ENCODE assay signal across 14 cellular contexts in genomic region chr10:93600446-93600860, GRCh38. TPM values are rescaled to one million over a fixed set of nuclear protein-coding genes. Genes with fewer than 3 reads are reported as not detected.
A peak's percentile ranks its signal among the peaks of the same experiment; 100 is the strongest.
DNase-seq lines count a peak whose midpoint lies in the region; ATAC-seq and TF ChIP-seq lines count a peak whose summit lies in the region.
"Had no signal": no experiment of that assay in that cellular context is flagged by ENCODE, and none has a peak within 500 bp of the region (broad histone marks: within the 10 kb centered on the region; RNA-seq: fewer than 3 reads in every experiment).

No MANE protein-coding gene starts in this region.

- POLR2A ChIA-PET in activated CD8-positive, alpha-beta T cell treated with anti-CD3 and anti-CD28 coated beads for 36 hours (lab: Charles Lee), result no interaction called here

- H3K4me1 ChIP-seq in HUES64 (ENCODE audit: insufficient read depth, low read length) (no peaks in the 10 kb centered on the region; the same call in 1 of the 2 replicates), lower lobe of right lung (peaks cover 8% of the 10 kb centered on the region), smooth muscle cell (ENCODE audit: low read depth) (peaks cover 14% of the 10 kb centered on the region)

- no peak overlapping the region for H3K27ac ChIP-seq in HUES64 (ENCODE audit: low read depth, low read length)
- no peak overlapping the region for H3K27ac ChIP-seq in lower lobe of right lung
- no peak overlapping the region for H3K27ac ChIP-seq in smooth muscle cell (ENCODE audit: low read depth)

- ATAC-seq in lower lobe of right lung (peak; percentile 16 to 50), GM19452 (IDR thresholded peaks at IDR 0.05; ENCODE audit: unreplicated experiment) (no peak)
- ATAC-seq in activated CD8-positive, alpha-beta T cell treated with anti-CD3 and anti-CD28 coated beads for 36 hours, result no peak
- ATAC-seq: activated T-cell treated with anti-CD3 and anti-CD28 coated beads, Interleukin-2, amount 50 U/mL, for 72 hours had no signal

- no peak overlapping the region for H3K4me3 Mint-ChIP-seq in activated CD8-positive, alpha-beta T cell treated with anti-CD3 and anti-CD28 coated beads for 36 hours
- H3K4me3 Mint-ChIP-seq: central memory CD8-positive, alpha-beta T cell had no signal

- H3K36me3 ChIP-seq in HUES64 (ENCODE audit: insufficient read depth, low read length), result no peaks in the 10 kb centered on the region
- H3K36me3 ChIP-seq in lower lobe of right lung, result no peaks in the 10 kb centered on the region
- no peaks in the 10 kb centered on the region for H3K36me3 ChIP-seq in smooth muscle cell (ENCODE audit: low read depth)

- H3K9me3 Mint-ChIP-seq in activated CD8-positive, alpha-beta T cell treated with anti-CD3 and anti-CD28 coated beads for 36 hours, result no peaks in the 10 kb centered on the region
- H3K9me3 Mint-ChIP-seq: activated T-cell treated with anti-CD3 and anti-CD28 coated beads, Interleukin-2, amount 50 U/mL, for 72 hours; central memory CD8-positive, alpha-beta T cell had no signal

- peaks cover 64% of the 10 kb centered on the region for H3K27me3 ChIP-seq in HUES64 (ENCODE audit: insufficient read depth, low read length)
- peaks cover 45% of the 10 kb centered on the region for H3K27me3 ChIP-seq in lower lobe of right lung (ENCODE audit: low read depth)
- H3K27me3 ChIP-seq in smooth muscle cell (ENCODE audit: low read depth), result peaks cover 64% of the 10 kb centered on the region

- TF ChIP-seq CTCF in lower lobe of right lung (IDR thresholded peaks at IDR 0.05), result no peak
- TF ChIP-seq CTCF in smooth muscle cell (IDR thresholded peaks at IDR 0.05; ENCODE audit: borderline replicate concordance, insufficient read depth, poor library complexity, severe bottlenecking), result no peak
- TF ChIP-seq CTCF in activated CD8-positive, alpha-beta T cell treated with anti-CD3 and anti-CD28 coated beads for 36 hours (IDR thresholded peaks at IDR 0.05), result no peak

- H3K27ac Mint-ChIP-seq in activated CD8-positive, alpha-beta T cell treated with anti-CD3 and anti-CD28 coated beads for 36 hours, result no peak overlapping the region
- H3K27ac Mint-ChIP-seq: activated T-cell treated with anti-CD3 and anti-CD28 coated beads, Interleukin-2, amount 50 U/mL, for 72 hours had no signal

- CTCF ChIA-PET in activated CD8-positive, alpha-beta T cell treated with anti-CD3 and anti-CD28 coated beads for 36 hours (lab: Charles Lee), result no interaction called here

- no peaks in the 10 kb centered on the region for H3K4me1 Mint-ChIP-seq in activated CD8-positive, alpha-beta T cell treated with anti-CD3 and anti-CD28 coated beads for 36 hours (ENCODE audit: low read depth)
- H3K4me1 Mint-ChIP-seq: central memory CD8-positive, alpha-beta T cell had no signal

- H2AFZ ChIP-seq in smooth muscle cell (ENCODE audit: low read depth), result no peak overlapping the region

- peaks cover 26% of the 10 kb centered on the region for H3K27me3 Mint-ChIP-seq in activated CD8-positive, alpha-beta T cell treated with anti-CD3 and anti-CD28 coated beads for 36 hours

- H3F3A ChIP-seq in smooth muscle cell (ENCODE audit: low read depth), result no peaks in the 10 kb centered on the region

- H3K79me2 ChIP-seq in smooth muscle cell (ENCODE audit: low read depth), result no peaks in the 10 kb centered on the region

- no peaks in the 10 kb centered on the region for H3K36me3 Mint-ChIP-seq in activated CD8-positive, alpha-beta T cell treated with anti-CD3 and anti-CD28 coated beads for 36 hours (ENCODE audit: low read depth)

- H3K9ac ChIP-seq in HUES64 (ENCODE audit: low read depth, low read length) (no peak overlapping the region), smooth muscle cell (ENCODE audit: low read depth) (no peak overlapping the region)

- WGBS in HUES64, result 31% methylated on average over 29 of the region's 29 CpGs
- WGBS in smooth muscle cell (ENCODE audit: low lambda C conversion rate), result 29% methylated on average over 28 of the region's 29 CpGs

- peak; percentile 3 for DNase-seq in dermis blood vessel endothelial cell
- DNase-seq in lower lobe of right lung, result no peak
- DNase-seq in smooth muscle cell (lab: John Stamatoyannopoulos, UW; ENCODE audit: unreplicated experiment), result no peak
- no peak for DNase-seq in NCI-H345 (lab: John Stamatoyannopoulos, UW)
- no peak for DNase-seq in activated CD8-positive, alpha-beta T cell treated with anti-CD3 and anti-CD28 coated beads for 36 hours
- DNase-seq in activated CD4-positive, alpha-beta T cell treated with anti-CD3 and anti-CD28 coated beads for 4 hours, result no peak
- DNase-seq: activated T-cell treated with anti-CD3 and anti-CD28 coated beads, Interleukin-2, amount 50 U/mL, for 72 hours; mammary epithelial cell; NCI-H226; RPMI8226 had no signal

- peak overlapping the region; percentile 93 for H3K4me2 ChIP-seq in smooth muscle cell

- no peaks in the 10 kb centered on the region for H3K9me3 ChIP-seq in HUES64 (ENCODE audit: insufficient read depth, low read depth, low read length)
- no peaks in the 10 kb centered on the region for H3K9me3 ChIP-seq in lower lobe of right lung
- no peaks in the 10 kb centered on the region for H3K9me3 ChIP-seq in smooth muscle cell (replicated peaks; ENCODE audit: low read depth)

- intact Hi-C loops in lower lobe of right lung (cut with DNase I), result no loop called here
- intact Hi-C loops in activated CD8-positive, alpha-beta T cell treated with anti-CD3 and anti-CD28 coated beads for 36 hours (cut with micrococcal nuclease), result no loop called here

- H4K20me1 ChIP-seq in smooth muscle cell (ENCODE audit: low read depth), result no peaks in the 10 kb centered on the region

- peak overlapping the region; percentile 55 for H3K4me3 ChIP-seq in HUES64 (ENCODE audit: low read length)
- H3K4me3 ChIP-seq in lower lobe of right lung, result peak overlapping the region; percentile 46
- H3K4me3 ChIP-seq in smooth muscle cell, result peak overlapping the region; percentile 48

RNA-seq across cellular contexts. Expression of gene RBP4, which starts 0.6 kb away (rescaled TPM):
- 1.4 TPM for polyA plus RNA-seq in HUES64 (2013, experiment 1 of 2)
- polyA plus RNA-seq in HUES64 (2013, experiment 2 of 2), result 3.1 TPM
- total RNA-seq in dermis blood vessel endothelial cell (not detected in 2 replicates), lower lobe of right lung (17.4 TPM), smooth muscle cell (1.2 TPM in 1 of 2 replicates, not detected in the other)
- polyA plus RNA-seq in smooth muscle cell, result 0.37 and 1.1 TPM in 2 replicates
- not detected for total RNA-seq in activated CD8-positive, alpha-beta T cell treated with anti-CD3 and anti-CD28 coated beads for 36 hours
- total RNA-seq: activated T-cell treated with anti-CD3 and anti-CD28 coated beads, Interleukin-2, amount 50 U/mL, for 72 hours; mammary epithelial cell had no signal
- polyA plus RNA-seq: mammary epithelial cell had no signal

RNA-seq across cellular contexts. Expression of gene PDE6C, which starts 11.9 kb away (rescaled TPM):
- not detected for polyA plus RNA-seq in HUES64 (2013, experiment 1 of 2)
- polyA plus RNA-seq in HUES64 (2013, experiment 2 of 2), result not detected
- total RNA-seq in dermis blood vessel endothelial cell (not detected in 2 replicates), lower lobe of right lung (not detected), smooth muscle cell (not detected in 2 replicates)
- polyA plus RNA-seq in smooth muscle cell, result not detected in 2 replicates
- not detected for total RNA-seq in activated CD8-positive, alpha-beta T cell treated with anti-CD3 and anti-CD28 coated beads for 36 hours
- total RNA-seq: activated T-cell treated with anti-CD3 and anti-CD28 coated beads, Interleukin-2, amount 50 U/mL, for 72 hours; frontal cortex; mammary epithelial cell had no signal
- polyA plus RNA-seq: mammary epithelial cell had no signal

RNA-seq across cellular contexts. Expression of gene FFAR4, which starts 34.0 kb away (rescaled TPM):
- 0.05 TPM for polyA plus RNA-seq in HUES64 (2013, experiment 1 of 2)
- polyA plus RNA-seq in HUES64 (2013, experiment 2 of 2), result not detected
- not detected in 2 replicates for total RNA-seq in dermis blood vessel endothelial cell
- 13.7 TPM for total RNA-seq in lower lobe of right lung
- total RNA-seq in smooth muscle cell, result not detected in 2 replicates
- not detected in 2 replicates for polyA plus RNA-seq in smooth muscle cell
- not detected for total RNA-seq in activated CD8-positive, alpha-beta T cell treated with anti-CD3 and anti-CD28 coated beads for 36 hours
- total RNA-seq: activated T-cell treated with anti-CD3 and anti-CD28 coated beads, Interleukin-2, amount 50 U/mL, for 72 hours; frontal cortex; mammary epithelial cell had no signal
- polyA plus RNA-seq: mammary epithelial cell had no signal

Comparison
In these comparisons a context has a peak if more than half of its experiments do, and no peak if none do; other contexts are left out.
1. ATAC-seq: peak in lower lobe of right lung (2 of 2); none in GM19452 (single experiment) and activated CD8-positive, alpha-beta T cell treated with anti-CD3 and anti-CD28 coated beads for 36 hours (single experiment).
2. RNA of gene FFAR4, which starts 34.0 kb away (total RNA-seq): 13.7 TPM in lower lobe of right lung (single experiment); not detected in dermis blood vessel endothelial cell, not detected in smooth muscle cell and not detected in activated CD8-positive, alpha-beta T cell treated with anti-CD3 and anti-CD28 coated beads for 36 hours; every median in the first group is over 10 times any median in the second.
3. Peak in every context shown above with its lines, with median percentiles within 50 percentile points of each other: H3K4me3 ChIP-seq.